8 cellular contexts compared by ENCODE assay signal in the genomic region with DNA sequence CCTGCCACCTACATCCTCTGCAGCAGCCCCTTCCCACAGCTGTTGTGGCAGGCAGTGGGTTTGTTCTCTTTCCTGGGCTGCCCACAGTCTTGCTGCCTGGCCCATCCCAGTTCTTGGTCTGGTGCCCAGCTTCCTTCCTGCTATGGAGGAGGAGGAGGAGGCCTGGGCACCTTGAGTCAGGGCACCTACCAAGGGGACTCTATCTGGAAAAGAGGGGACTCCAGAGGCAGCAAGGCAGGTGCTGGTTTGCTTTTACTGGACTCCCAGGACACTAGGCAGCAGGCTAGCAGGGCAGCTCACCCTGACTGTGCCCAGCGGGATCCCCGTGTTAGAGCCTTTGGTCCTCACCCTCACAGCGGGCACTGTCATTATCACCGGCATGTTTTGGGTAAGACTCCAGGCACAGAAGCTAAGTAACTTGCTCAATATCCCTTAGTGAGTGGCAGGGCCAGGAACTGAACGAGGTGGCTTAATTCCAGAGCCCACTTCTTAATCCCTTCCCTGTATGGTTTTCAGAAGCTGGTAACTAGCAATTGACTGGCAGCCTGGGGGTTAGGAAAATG.
A peak's percentile ranks its signal among the peaks of the same experiment; 100 is the strongest.
DNase-seq lines count a peak whose midpoint lies in the region; ATAC-seq and TF ChIP-seq lines count a peak whose summit lies in the region.

No MANE protein-coding gene starts in this region.

- no peak for ATAC-seq in effector memory CD8-positive, alpha-beta T cell (replicated peaks)
- no peak for ATAC-seq in HG03342 (IDR thresholded peaks at IDR 0.05; ENCODE audit: unreplicated experiment)

- peak overlapping the region; percentile 99 to 100 (median 100) for H3K27ac Mint-ChIP-seq in CD4-positive, alpha-beta memory T cell
- peak overlapping the region; percentile 98 to 99 for H3K27ac Mint-ChIP-seq in effector memory CD8-positive, alpha-beta T cell
- H3K27ac Mint-ChIP-seq in nephron progenitor cell = no peak overlapping the region

- POLR2A ChIA-PET in CD4-positive, alpha-beta memory T cell (lab: Charles Lee; ENCODE audit: partially characterized antibody) = interaction anchor here (0.6 to 13.6 kb wide), 7 partner anchors 8 to 532 kb away, joined by 3 to 607 read pairs (median 4); no protein-coding TSS in a partner anchor

- no peaks in the 10 kb centered on the region for H3K9me3 Mint-ChIP-seq in CD4-positive, alpha-beta memory T cell
- no peaks in the 10 kb centered on the region for H3K9me3 Mint-ChIP-seq in effector memory CD8-positive, alpha-beta T cell
- H3K9me3 Mint-ChIP-seq in nephron progenitor cell = peaks cover 5% of the 10 kb centered on the region

- peaks cover 0 to 12% of the 10 kb centered on the region in 2 donors for H3K36me3 Mint-ChIP-seq in CD4-positive, alpha-beta memory T cell
- peaks cover 35% of the 10 kb centered on the region for H3K36me3 Mint-ChIP-seq in effector memory CD8-positive, alpha-beta T cell (ENCODE audit: insufficient read depth)
- peaks cover 13% of the 10 kb centered on the region for H3K36me3 Mint-ChIP-seq in nephron progenitor cell (ENCODE audit: low read depth)

- peak in 3 of 5 donors; percentile 22 to 38 (median 32) for DNase-seq in CD4-positive, alpha-beta memory T cell
- DNase-seq in NCI-H69 (lab: John Stamatoyannopoulos, UW) = peak; percentile 38
- DNase-seq in effector memory CD8-positive, alpha-beta T cell = no peak
- no peak for DNase-seq in nephron progenitor cell
- DNase-seq in activated CD4-positive, CD25-positive, alpha-beta regulatory T cell treated with anti-CD3 and anti-CD28 coated beads, Interleukin-2, amount 50 U/mL, for 72 hours = no peak
- no peak for DNase-seq in NCI-H2171 treated with DMSO at 0.1 percent for 48 hours (lab: John Stamatoyannopoulos, UW)
- no peak for DNase-seq in retina

- H3K4me1 ChIP-seq in CD4-positive, alpha-beta memory T cell (ENCODE audit: insufficient read depth, low read length) = peaks cover 65% of the 10 kb centered on the region

- no peaks in the 10 kb centered on the region for H3K9me3 ChIP-seq in CD4-positive, alpha-beta memory T cell (ENCODE audit: control insufficient read depth in 1 of 2, low read length in 2 of 2)

- no peaks in the 10 kb centered on the region for H3K27me3 Mint-ChIP-seq in CD4-positive, alpha-beta memory T cell
- H3K27me3 Mint-ChIP-seq in effector memory CD8-positive, alpha-beta T cell = no peaks in the 10 kb centered on the region
- peaks cover 24% of the 10 kb centered on the region for H3K27me3 Mint-ChIP-seq in nephron progenitor cell (ENCODE audit: low read depth, poor library complexity)

- H3K27me3 ChIP-seq in CD4-positive, alpha-beta memory T cell (ENCODE audit: insufficient read depth, low read length) = no peaks in the 10 kb centered on the region

- peak overlapping the region; percentile 83 to 91 (median 87) for H3K4me3 Mint-ChIP-seq in CD4-positive, alpha-beta memory T cell
- peak overlapping the region; percentile 76 to 78 for H3K4me3 Mint-ChIP-seq in effector memory CD8-positive, alpha-beta T cell
- peak overlapping the region; percentile 77 for H3K4me3 Mint-ChIP-seq in nephron progenitor cell

- H3K36me3 ChIP-seq in CD4-positive, alpha-beta memory T cell (ENCODE audit: insufficient read depth, low read length) = no peaks in the 10 kb centered on the region

- peak overlapping the region; percentile 95 for H3K27ac ChIP-seq in CD4-positive, alpha-beta memory T cell (ENCODE audit: low read depth, low read length)

- CTCF ChIA-PET in CD4-positive, alpha-beta memory T cell (lab: Charles Lee; ENCODE audit: partially characterized antibody) = interaction anchor here (3.0 to 15.7 kb wide), 3 partner anchors 8 to 55 kb away, joined by 15 to 376 read pairs (median 154); no protein-coding TSS in a partner anchor

- TF ChIP-seq CTCF in nephron progenitor cell (IDR thresholded peaks at IDR 0.05) = no peak

- peaks cover 49 to 76% (median 61%) of the 10 kb centered on the region in 4 donors for H3K4me1 Mint-ChIP-seq in CD4-positive, alpha-beta memory T cell
- H3K4me1 Mint-ChIP-seq in effector memory CD8-positive, alpha-beta T cell (ENCODE audit: low read depth in 2 of 2) = peaks cover 54 to 65% of the 10 kb centered on the region in 2 donors
- peaks cover 79% of the 10 kb centered on the region for H3K4me1 Mint-ChIP-seq in nephron progenitor cell

- intact Hi-C loops in CD4-positive, alpha-beta memory T cell (cut with micrococcal nuclease) = loop anchor here (5.0 kb wide), 3 partner anchors 278 to 598 kb away; a partner anchor contains a TSS

- no peak overlapping the region for H3K4me3 ChIP-seq in CD4-positive, alpha-beta memory T cell (ENCODE audit: low read length in 2 of 2)

Comparison
In these comparisons a context has a peak if more than half of its experiments do, and no peak if none do; other contexts are left out.
1. DNase-seq: peak in CD4-positive, alpha-beta memory T cell (3 of 5) and NCI-H69 (single experiment); none in effector memory CD8-positive, alpha-beta T cell (0 of 3), nephron progenitor cell (single experiment), activated CD4-positive, CD25-positive, alpha-beta regulatory T cell treated with anti-CD3 and anti-CD28 coated beads, Interleukin-2, amount 50 U/mL, for 72 hours (single experiment), NCI-H2171 treated with DMSO at 0.1 percent for 48 hours (single experiment) and retina (single experiment).
2. Peak in every context shown above with its lines, with median percentiles within 50 percentile points of each other: H3K4me3 Mint-ChIP-seq.